In genomic region chr4:89213382-89213701, GRCh38 we compare ENCODE assay signal across 24 cellular contexts.
"Had no signal": no experiment of that assay in that cellular context is flagged by ENCODE, and none has a peak within 500 bp of the region (broad histone marks: within the 10 kb centered on the region; RNA-seq: fewer than 3 reads in every experiment).

No MANE protein-coding gene starts in this region.

- DNase-seq: activated CD4-positive, alpha-beta T cell treated with anti-CD3 and anti-CD28 coated beads, Interleukin-2, amount 50 U/mL, for 1 hour; activated CD4-positive, CD25-positive, alpha-beta regulatory T cell; activated CD8-positive, alpha-beta memory T cell treated with anti-CD3 and anti-CD28 coated beads, Interleukin-2, amount 50 U/mL, for 4 hours; activated CD8-positive, alpha-beta T cell treated with anti-CD3 and anti-CD28 coated beads for 36 hours; activated T-cell treated with anti-CD3 and anti-CD28 coated beads, Interleukin-2, amount 50 U/mL, for 72 hours; aorta; cortex of kidney; Karpas-422; MM.1S; NCI-H1436; NCI-H187 treated with DMSO at 0.1 percent for 48 hours; NCI-H2081 treated with DMSO at 0.1 percent for 48 hours; NCI-H526; OCI-M1; Right ventricle myocardium superior; SJCRH30; SK-N-SH; T-helper 1 cell had no signal

- H3K4me3 Mint-ChIP-seq: activated CD8-positive, alpha-beta T cell treated with anti-CD3 and anti-CD28 coated beads for 36 hours; activated naive CD4-positive, alpha-beta T cell treated with anti-CD3 and anti-CD28 coated beads, Interleukin-2, amount 50 U/mL, for 24 hours; activated T-cell treated with anti-CD3 and anti-CD28 coated beads, Interleukin-2, amount 50 U/mL, for 72 hours; central memory CD8-positive, alpha-beta T cell had no signal

- H3K27ac ChIP-seq: RWPE1, SJCRH30, VCaP had no signal

- H3K27me3 ChIP-seq: SJCRH30 had no signal

- H3K4me1 Mint-ChIP-seq: activated naive CD4-positive, alpha-beta T cell treated with anti-CD3 and anti-CD28 coated beads, Interleukin-2, amount 50 U/mL, for 24 hours; central memory CD8-positive, alpha-beta T cell had no signal

- H3K9me3 Mint-ChIP-seq: activated naive CD4-positive, alpha-beta T cell treated with anti-CD3 and anti-CD28 coated beads, Interleukin-2, amount 50 U/mL, for 24 hours; central memory CD8-positive, alpha-beta T cell had no signal

- H3K9me3 ChIP-seq: SJCRH30, SK-N-SH had no signal

- H3K36me3 ChIP-seq: SJCRH30 had no signal

- H3K27ac Mint-ChIP-seq: activated CD8-positive, alpha-beta T cell treated with anti-CD3 and anti-CD28 coated beads for 36 hours; activated naive CD4-positive, alpha-beta T cell treated with anti-CD3 and anti-CD28 coated beads, Interleukin-2, amount 50 U/mL, for 24 hours; activated T-helper 2 cell treated with anti-CD3 and anti-CD28 coated beads, Interferon-gamma antibody, Interleukin-2, Interleukin-4, amounts not matched to agents 10 μg/mL and 5 μg/mL and 100 μg/mL, durations not matched to agents 14 hours and 24 hours and 36 hours had no signal

- H3K4me1 ChIP-seq: SJCRH30 had no signal

- H3K4me3 ChIP-seq: SJCRH30 had no signal

- H3K36me3 Mint-ChIP-seq: activated naive CD4-positive, alpha-beta T cell treated with anti-CD3 and anti-CD28 coated beads, Interleukin-2, amount 50 U/mL, for 24 hours had no signal

- ATAC-seq: activated CD8-positive, alpha-beta T cell treated with anti-CD3 and anti-CD28 coated beads for 36 hours; activated T-cell treated with anti-CD3 and anti-CD28 coated beads, Interleukin-2, amount 50 U/mL, for 72 hours; Panc1 had no signal
